ENCODE assay signal across 23 cellular contexts in genomic region chrX:67892391-67892790, GRCh38.
"Had no signal": no experiment of that assay in that cellular context is flagged by ENCODE, and none has a peak within 500 bp of the region (broad histone marks: within the 10 kb centered on the region; RNA-seq: fewer than 3 reads in every experiment).

No MANE protein-coding gene starts in this region.

- DNase-seq: activated CD4-positive, alpha-beta T cell treated with anti-CD3 and anti-CD28 coated beads for 36 hours; activated CD4-positive, alpha-beta T cell treated with anti-CD3 and anti-CD28 coated beads, Interleukin-2, amount 50 U/mL, for 48 hours; activated CD4-positive, CD25-positive, alpha-beta regulatory T cell; activated CD8-positive, alpha-beta memory T cell treated with anti-CD3 and anti-CD28 coated beads for 24 hours; activated gamma-delta T cell; activated naive CD4-positive, alpha-beta T cell treated with anti-CD3 and anti-CD28 coated beads, Interleukin-2, amount 10 ng/mL, durations not matched to agents 7 days and 5 days; activated naive CD8-positive, alpha-beta T cell treated with anti-CD3 and anti-CD28 coated beads, Interleukin-2, amount 10 ng/mL, durations not matched to agents 7 days and 5 days; cerebellar nuclear complex; colonic mucosa; dorsolateral prefrontal cortex; effector memory CD4-positive, alpha-beta T cell; erythroblast; hippocampal formation; left cardiac atrium; left ventricle myocardium superior; naive B cell; nephron progenitor cell; right lobe of liver; stimulated activated CD4-positive, alpha-beta T cell treated with anti-CD3 and anti-CD28 coated beads, Interleukin-2, amount 100 ng/mL, for 48 hours; stimulated activated naive CD4-positive, alpha-beta T cell treated with Interleukin-2 at 50 U/mL for 16 hours; T1000; testis; transverse colon had no signal
